1 cellular context compared by ENCODE assay signal in genomic region chr18:25322806-25323205, GRCh38.
TF ChIP-seq lines count a peak whose summit lies in the region.

No MANE protein-coding gene starts in this region.

TF ChIP-seq in H1, 55 proteins besides CTCF, POLR2A, EP300 and RAD21 (continued from another document):
- TF ChIP-seq EZH2 (IDR thresholded peaks at IDR 0.05; ENCODE audit: low read depth, low read length, severe bottlenecking) (no peak), SUZ12 (IDR thresholded peaks at IDR 0.05; ENCODE audit: low read length) (no peak), SP4 (IDR thresholded peaks at IDR 0.05; ENCODE audit: low read length) (no peak)
